ENCODE assay signal across 1 cellular context in genomic region chr3:45119824-45120614, GRCh38.
TF ChIP-seq lines count a peak whose summit lies in the region.

No MANE protein-coding gene starts in this region.

TF ChIP-seq in SK-N-SH treated with all-trans-retinoic acid at 6 μM for 48 hours, 23 proteins besides CTCF, POLR2A, EP300 and RAD21 (continued from another document):
- TF ChIP-seq TSHZ2 (CRISPR knock-in tag; IDR thresholded peaks at IDR 0.05) (no peak), CSRNP3 (CRISPR knock-in tag; IDR thresholded peaks at IDR 0.05) (no peak), PPARA (CRISPR knock-in tag; IDR thresholded peaks at IDR 0.05; ENCODE audit: borderline replicate concordance) (no peak)
